ENCODE assay signal across 19 cellular contexts in the genomic region with DNA sequence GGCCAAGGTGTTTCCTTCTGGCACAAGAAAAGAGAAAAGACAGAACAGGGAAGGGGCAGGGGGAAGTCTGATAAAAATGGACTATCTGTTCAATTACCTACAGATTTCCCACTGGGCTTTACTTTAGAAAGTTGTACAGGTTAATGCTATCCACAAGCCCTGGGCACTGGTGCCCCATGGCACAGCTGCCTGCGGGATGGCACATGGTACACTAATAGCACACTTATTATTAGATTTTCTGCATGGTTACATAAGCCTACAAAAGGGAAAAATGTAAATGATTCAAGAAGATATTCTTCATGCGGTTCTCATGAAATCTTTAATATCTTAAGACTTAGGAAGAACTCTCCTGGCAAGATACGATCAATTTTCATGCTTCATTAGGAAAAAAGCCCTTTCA.
"Had no signal": no experiment of that assay in that cellular context is flagged by ENCODE, and none has a peak within 500 bp of the region (broad histone marks: within the 10 kb centered on the region; RNA-seq: fewer than 3 reads in every experiment).

No MANE protein-coding gene starts in this region.

- H3K9me3 Mint-ChIP-seq: activated CD4-positive, alpha-beta T cell treated with anti-CD3 and anti-CD28 coated beads, Interleukin-2, amount 10 ng/mL, durations not matched to agents 7 days and 5 days; activated CD8-positive, alpha-beta T cell treated with anti-CD3 and anti-CD28 coated beads for 36 hours; activated naive CD4-positive, alpha-beta T cell treated with anti-CD3 and anti-CD28 coated beads, Interleukin-2, amount 50 U/mL, for 72 hours; activated T-cell treated with anti-CD3 and anti-CD28 coated beads, Interleukin-2, amount 50 U/mL, for 4 hours; activated T-helper 17 cell treated with anti-CD3 and anti-CD28 coated beads, Interleukin-2, amount 50 U/mL, for 72 hours had no signal

- H3K27ac ChIP-seq: lower lobe of right lung, ovary, testis, uterus had no signal

- H3K4me1 Mint-ChIP-seq: activated CD4-positive, alpha-beta T cell treated with anti-CD3 and anti-CD28 coated beads, Interleukin-2, amount 10 ng/mL, durations not matched to agents 7 days and 5 days had no signal

- ATAC-seq: activated CD8-positive, alpha-beta T cell treated with anti-CD3 and anti-CD28 coated beads for 36 hours; activated naive CD4-positive, alpha-beta T cell treated with anti-CD3 and anti-CD28 coated beads, Interleukin-2, amount 50 U/mL, for 72 hours; activated T-cell treated with anti-CD3 and anti-CD28 coated beads, Interleukin-2, amount 50 U/mL, for 4 hours; activated T-helper 17 cell treated with anti-CD3 and anti-CD28 coated beads, Interleukin-2, amount 50 U/mL, for 72 hours; left lobe of liver; stimulated activated naive CD8-positive, alpha-beta T cell treated with anti-CD3 and anti-CD28 coated beads, Interleukin-15, Interleukin-2, amounts not matched to agents 100 U/mL and 50 U/mL, for 24 hours had no signal

- DNase-seq: activated CD4-positive, alpha-beta T cell treated with anti-CD3 and anti-CD28 coated beads for 1 hour; activated CD4-positive, alpha-beta T cell treated with anti-CD3 and anti-CD28 coated beads, Interleukin-2, amount 10 ng/mL, durations not matched to agents 7 days and 5 days; activated CD8-positive, alpha-beta T cell treated with anti-CD3 and anti-CD28 coated beads for 36 hours; activated T-cell treated with anti-CD3 and anti-CD28 coated beads, Interleukin-2, amount 50 U/mL, for 4 hours; effector CD8-positive, alpha-beta T cell; kidney glomerular epithelial cell; lower lobe of right lung; mesendoderm; ovary; stimulated activated CD4-positive, alpha-beta T cell treated with anti-CD3 and anti-CD28 coated beads, Interleukin-2, amount 100 ng/mL, for 48 hours; stimulated activated naive CD8-positive, alpha-beta T cell treated with anti-CD3 and anti-CD28 coated beads, Interleukin-15, Interleukin-2, amounts not matched to agents 100 U/mL and 50 U/mL, for 24 hours; T-helper 2 cell; testis; trophoblast cell; uterus had no signal

- H3K4me3 ChIP-seq: lower lobe of right lung, ovary, testis, uterus had no signal

- H3K9me3 ChIP-seq: lower lobe of right lung, ovary, testis, uterus had no signal

- H3K27ac Mint-ChIP-seq: activated CD4-positive, alpha-beta T cell treated with anti-CD3 and anti-CD28 coated beads, Interleukin-2, amount 10 ng/mL, durations not matched to agents 7 days and 5 days; activated CD8-positive, alpha-beta T cell treated with anti-CD3 and anti-CD28 coated beads for 36 hours; activated naive CD4-positive, alpha-beta T cell treated with anti-CD3 and anti-CD28 coated beads, Interleukin-2, amount 50 U/mL, for 72 hours; activated T-helper 17 cell treated with anti-CD3 and anti-CD28 coated beads, Interleukin-2, amount 50 U/mL, for 72 hours; progenitor cell of endocrine pancreas had no signal

- H3K27me3 Mint-ChIP-seq: activated CD4-positive, alpha-beta T cell treated with anti-CD3 and anti-CD28 coated beads, Interleukin-2, amount 10 ng/mL, durations not matched to agents 7 days and 5 days; activated CD8-positive, alpha-beta T cell treated with anti-CD3 and anti-CD28 coated beads for 36 hours; activated T-helper 17 cell treated with anti-CD3 and anti-CD28 coated beads, Interleukin-2, amount 50 U/mL, for 72 hours; progenitor cell of endocrine pancreas had no signal

- H3K4me1 ChIP-seq: testis, uterus had no signal

- H3K36me3 ChIP-seq: lower lobe of right lung, ovary, uterus had no signal

- H3K27me3 ChIP-seq: ovary, testis, uterus had no signal

- H3K4me3 Mint-ChIP-seq: activated CD4-positive, alpha-beta T cell treated with anti-CD3 and anti-CD28 coated beads, Interleukin-2, amount 10 ng/mL, durations not matched to agents 7 days and 5 days; activated CD8-positive, alpha-beta T cell treated with anti-CD3 and anti-CD28 coated beads for 36 hours; activated T-cell treated with anti-CD3 and anti-CD28 coated beads, Interleukin-2, amount 50 U/mL, for 4 hours; activated T-helper 17 cell treated with anti-CD3 and anti-CD28 coated beads, Interleukin-2, amount 50 U/mL, for 72 hours had no signal
